23 cellular contexts compared by ENCODE assay signal in the genomic region with DNA sequence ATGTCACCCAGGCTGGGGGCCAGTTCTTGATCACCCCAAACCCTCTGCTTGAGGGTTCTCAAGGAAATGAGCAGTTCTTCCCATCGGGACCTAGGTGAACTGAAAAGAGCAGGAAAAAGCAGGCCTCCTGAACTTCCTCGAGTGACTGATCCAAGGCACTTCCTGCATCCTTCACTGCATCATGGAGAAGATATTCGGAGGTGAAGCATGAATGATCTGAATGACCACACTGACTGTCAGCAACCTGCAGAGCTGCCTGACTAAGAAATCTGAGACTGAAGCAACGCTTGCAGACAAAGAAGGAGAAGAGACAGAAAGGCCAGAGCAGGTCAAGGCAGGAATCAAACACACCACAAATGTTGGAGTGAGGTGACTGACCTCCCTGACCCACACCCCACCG.
"Had no signal": no experiment of that assay in that cellular context is flagged by ENCODE, and none has a peak within 500 bp of the region (broad histone marks: within the 10 kb centered on the region; RNA-seq: fewer than 3 reads in every experiment).

No MANE protein-coding gene starts in this region.

- H3K9me3 ChIP-seq: adrenal gland, MG63, Peyer's patch had no signal

- DNase-seq: activated CD4-positive, alpha-beta T cell treated with anti-CD3 and anti-CD28 coated beads for 48 hours; activated CD4-positive, alpha-beta T cell treated with anti-CD3 and anti-CD28 coated beads, Interleukin-2, amount 50 U/mL, for 4 hours; activated CD4-positive, CD25-positive, alpha-beta regulatory T cell treated with anti-CD3 and anti-CD28 coated beads, Interleukin-2, amount 50 U/mL, for 72 hours; activated CD8-positive, alpha-beta memory T cell treated with anti-CD3 and anti-CD28 coated beads for 24 hours; activated effector memory CD4-positive, alpha-beta T cell treated with anti-CD3 and anti-CD28 coated beads, Interleukin-2, amount 50 U/mL, for 16 hours; activated naive CD4-positive, alpha-beta T cell treated with anti-CD3 and anti-CD28 coated beads for 36 hours; activated naive CD8-positive, alpha-beta T cell treated with anti-CD3 and anti-CD28 coated beads, Interleukin-2, amount 10 ng/mL, durations not matched to agents 7 days and 5 days; activated T-cell treated with anti-CD3 and anti-CD28 coated beads, Interleukin-2, amount 50 U/mL, for 4 hours; adrenal gland; anterior cingulate cortex; MG63; MV-4-11; NCI-H1092 treated with DMSO at 0.1 percent for 48 hours; NCI-H1417 treated with DMSO at 0.1 percent for 48 hours; NCI-H1694 treated with DMSO at 0.1 percent for 48 hours; NCI-H510A treated with DMSO at 0.1 percent for 48 hours; NCI-H69; Peyer's patch; SHP77 treated with DMSO at 0.1 percent for 48 hours had no signal

- ATAC-seq: activated T-cell treated with anti-CD3 and anti-CD28 coated beads, Interleukin-2, amount 50 U/mL, for 4 hours; WTC11 had no signal

- H3K4me3 ChIP-seq: adrenal gland, breast epithelium, MG63, Peyer's patch had no signal

- H3K27ac Mint-ChIP-seq: activated naive CD4-positive, alpha-beta T cell treated with anti-CD3 and anti-CD28 coated beads for 36 hours; activated naive CD8-positive, alpha-beta T cell treated with anti-CD3 and anti-CD28 coated beads, Interleukin-2, amount 10 ng/mL, durations not matched to agents 7 days and 5 days; T-helper 1 cell treated with Interleukin-12 subunit alpha and Interleukin-12 subunit beta and Interleukin-4 antibody, amounts not matched to agents 30 μg/mL and 1 μg/mL, for 36 hours; WTC11 had no signal

- H3K36me3 Mint-ChIP-seq: activated naive CD8-positive, alpha-beta T cell treated with anti-CD3 and anti-CD28 coated beads, Interleukin-2, amount 10 ng/mL, durations not matched to agents 7 days and 5 days; WTC11 had no signal

- H3K36me3 ChIP-seq: adrenal gland, breast epithelium, MG63, Peyer's patch had no signal

- H3K9me3 Mint-ChIP-seq: T-helper 1 cell treated with Interleukin-12 subunit alpha and Interleukin-12 subunit beta and Interleukin-4 antibody, amounts not matched to agents 30 μg/mL and 1 μg/mL, for 36 hours had no signal

- H3K27me3 ChIP-seq: adrenal gland, breast epithelium, MG63, Peyer's patch had no signal

- H3K27ac ChIP-seq: adrenal gland, breast epithelium, KMS-11, Peyer's patch had no signal

- H3K4me1 ChIP-seq: adrenal gland, breast epithelium, Peyer's patch had no signal
